9 cellular contexts compared by ENCODE assay signal in genomic region chr11:706957-707816, GRCh38. TPM values are rescaled to one million over a fixed set of nuclear protein-coding genes. Genes with fewer than 3 reads are reported as not detected.
DNase-seq lines count a peak whose midpoint lies in the region; ATAC-seq and TF ChIP-seq lines count a peak whose summit lies in the region.
"Had no signal": no experiment of that assay in that cellular context is flagged by ENCODE, and none has a peak within 500 bp of the region (broad histone marks: within the 10 kb centered on the region; RNA-seq: fewer than 3 reads in every experiment).

No MANE protein-coding gene starts in this region.

- ATAC-seq in WTC11 = peak; percentile 46

- TF ChIP-seq CTCF in GM10248 (IDR thresholded peaks at IDR 0.05; ENCODE audit: control extremely low read depth, extremely low read depth, low read depth, missing control alignments) (no peak), WTC11 (IDR thresholded peaks at IDR 0.05) (0 out of 2 replicates have a peak, but pooled peaks have one; percentile 13)

- H3K4me3 Mint-ChIP-seq in WTC11 = peak overlapping the region; percentile 62

- H3K36me3 ChIP-seq in iPS DF 6.9 (ENCODE audit: control insufficient read depth, insufficient read depth, low read length) (no peaks in the 10 kb centered on the region; the same call in 1 of the 2 replicates), skeletal muscle satellite cell (ENCODE audit: insufficient read depth, low read length) (peaks cover 8% of the 10 kb centered on the region)

- H3K27me3 ChIP-seq in iPS DF 6.9 (ENCODE audit: control insufficient read depth, insufficient read depth, low read length) (no peaks in the 10 kb centered on the region), skeletal muscle satellite cell (ENCODE audit: control insufficient read depth, insufficient read depth, low read length) (no peaks in the 10 kb centered on the region)

- H3K36me3 Mint-ChIP-seq in WTC11 = no peaks in the 10 kb centered on the region

- whole genome bisulfite sequencing in iPS DF 6.9 (ENCODE audit: insufficient coverage, insufficient read length) = no CpG with 5 or more reads among the region's 30 CpGs

- CTCF ChIA-PET in GM10248 (lab: Yijun Ruan, JAX) = interaction anchor here (1.0 to 2.5 kb wide), 3 partner anchors 17 to 89 kb away, joined by 3 to 8 read pairs (median 7); no protein-coding TSS in a partner anchor
- CTCF ChIA-PET in WTC11 (lab: Charles Lee) = interaction anchor here (0.6 to 3.8 kb wide), 10 partner anchors 11 to 153 kb away, joined by 3 to 38 read pairs (median 4); partner anchors contain the start of genes DEAF1 and TMEM80

- H3K9ac ChIP-seq in skeletal muscle satellite cell (ENCODE audit: low read depth, low read length) = peak overlapping the region; percentile 63

- H3K9me3 ChIP-seq in iPS DF 6.9 (ENCODE audit: control insufficient read depth, insufficient read depth, low read length) (no peaks in the 10 kb centered on the region), skeletal muscle satellite cell (replicated peaks; ENCODE audit: low read length) (no peaks in the 10 kb centered on the region)

- H3K4me1 ChIP-seq in iPS DF 6.9 (ENCODE audit: control insufficient read depth, insufficient read depth, low read length) = peaks cover 28% of the 10 kb centered on the region
- H3K4me1 ChIP-seq in skeletal muscle satellite cell (ENCODE audit: control insufficient read depth, insufficient read depth, low read length) = peaks cover 48% of the 10 kb centered on the region

- H3K27ac ChIP-seq in iPS DF 6.9 (ENCODE audit: low read length) = no peak overlapping the region

- peak overlapping the region; percentile 78 for H3K4me2 ChIP-seq in skeletal muscle satellite cell (ENCODE audit: low read length)

- POLR2A ChIA-PET in GM10248 (lab: Yijun Ruan, JAX) (interaction anchor here (0.6 kb wide), 1 partner anchor 47 kb away, joined by 8 read pairs; no protein-coding TSS in a partner anchor), WTC11 (lab: Charles Lee) (interaction anchor here (0.8 to 1.2 kb wide), 3 partner anchors 13 to 56 kb away, joined by 3 to 6 read pairs (median 4); no protein-coding TSS in a partner anchor)

- no peaks in the 10 kb centered on the region for H3K9me3 Mint-ChIP-seq in WTC11

- H3K4me3 ChIP-seq in iPS DF 6.9 (ENCODE audit: low read length) (peak overlapping the region; percentile 38), skeletal muscle satellite cell (ENCODE audit: low read length) (peak overlapping the region; percentile 66)

- peaks cover 30% of the 10 kb centered on the region for H3K4me1 Mint-ChIP-seq in WTC11

- peak; percentile 32 for DNase-seq in GM10248 (ENCODE audit: extremely low spot score)
- peak; percentile 47 for DNase-seq in WTC11 (ENCODE audit: low spot score)
- DNase-seq in iPS DF 6.9 (ENCODE audit: low read depth, low spot score) = no peak
- DNase-seq in inferior parietal cortex (ENCODE audit: extremely low spot score) = no peak
- no peak for DNase-seq in NCI-H1436 (lab: John Stamatoyannopoulos, UW)
- no peak for DNase-seq in NCI-H1930 (lab: John Stamatoyannopoulos, UW)
- DNase-seq in NCI-H524 (lab: John Stamatoyannopoulos, UW) = no peak
- DNase-seq: T-helper 1 cell had no signal

- H3K27ac Mint-ChIP-seq in WTC11 = no peak overlapping the region

- no peaks in the 10 kb centered on the region for H3K27me3 Mint-ChIP-seq in WTC11 (ENCODE audit: low read depth)

TF ChIP-seq in WTC11, 78 proteins besides CTCF, POLR2A, EP300 and RAD21:
- TF ChIP-seq E2F1 (CRISPR knock-in tag; IDR thresholded peaks at IDR 0.05) (no peak), TCF7 (CRISPR knock-in tag; IDR thresholded peaks at IDR 0.05; ENCODE audit: low read depth) (no peak), SP1 (CRISPR knock-in tag; conservative IDR thresholded peaks at IDR 0.05) (0 out of 2 replicates have a peak, but pooled peaks have one; percentile 32)

RNA-seq across cellular contexts. Expression of gene EPS8L2, which starts 1.2 kb away (rescaled TPM):
- total RNA-seq in WTC11 (2021) = 49.9 to 56.3 TPM (median 51.6 TPM) in 3 replicates
- total RNA-seq in skeletal muscle satellite cell (2012; rRNA removed) = 10.4 and 19.4 TPM in 2 replicates

RNA-seq across cellular contexts. Expression of gene TMEM80, which starts 11.6 kb away (rescaled TPM):
- total RNA-seq in WTC11 (2021) = 23.4 to 28.4 TPM (median 24.5 TPM) in 3 replicates
- 8.1 and 8.4 TPM in 2 replicates for total RNA-seq in skeletal muscle satellite cell (2012; rRNA removed)

RNA-seq across cellular contexts. Expression of gene DEAF1, which starts 12.2 kb away (rescaled TPM):
- total RNA-seq in WTC11 (2021) = 62.2 to 85.3 TPM (median 81.1 TPM) in 3 replicates
- 27.9 and 36.0 TPM in 2 replicates for total RNA-seq in skeletal muscle satellite cell (2012; rRNA removed)

RNA-seq across cellular contexts. Expression of gene TALDO1, which starts 40.1 kb away (rescaled TPM):
- total RNA-seq in WTC11 (2021) = 314 to 352 TPM (median 343 TPM) in 3 replicates
- 178 and 201 TPM in 2 replicates for total RNA-seq in skeletal muscle satellite cell (2012; rRNA removed)

Comparison
In these comparisons a context has a peak if more than half of its experiments do, and no peak if none do; other contexts are left out.
1. DNase-seq: peak in GM10248 (single experiment) and WTC11 (single experiment); none in iPS DF 6.9 (single experiment), inferior parietal cortex (single experiment), NCI-H1436 (single experiment), NCI-H1930 (0 of 2) and NCI-H524 (0 of 2).